In genomic region chr7:4726051-4726450, GRCh38 we compare ENCODE assay signal across 1 cellular context.
TF ChIP-seq lines count a peak whose summit lies in the region.

No MANE protein-coding gene starts in this region.

TF ChIP-seq in GM12878, 131 proteins besides CTCF, POLR2A, EP300 and RAD21:
- TF ChIP-seq PBX3 (IDR thresholded peaks at IDR 0.05; ENCODE audit: insufficient replicate concordance, low read depth, low read length) (no peak), KDM1A (IDR thresholded peaks at IDR 0.05; ENCODE audit: borderline replicate concordance) (no peak), HDAC6 (IDR thresholded peaks at IDR 0.05; ENCODE audit: unreplicated experiment) (no peak), SMC3 (IDR thresholded peaks at IDR 0.05; ENCODE audit: borderline replicate concordance, low read length) (no peak), CHD1 (IDR thresholded peaks at IDR 0.05; ENCODE audit: low read depth, low read length) (no peak), SREBF1 (IDR thresholded peaks at IDR 0.05; ENCODE audit: low read length) (no peak), E2F8 (IDR thresholded peaks at IDR 0.05; ENCODE audit: low read depth, partially characterized antibody) (no peak)
TF ChIP-seq in GM12878: peak in this region for 0.
